ENCODE assay signal across 9 cellular contexts in genomic region chr1:146049866-146050651, GRCh38. TPM values are rescaled to one million over a fixed set of nuclear protein-coding genes. Genes with fewer than 3 reads are reported as not detected.
DNase-seq lines count a peak whose midpoint lies in the region; FAIRE-seq and TF ChIP-seq lines count a peak whose summit lies in the region.
"Not testable (repeated sequence)": the region's sequence is repeated elsewhere in the genome, so short reads cannot be mapped to it uniquely, and the experiment has no call there.
"Had no signal": no experiment of that assay in that cellular context is flagged by ENCODE, and none has a peak within 500 bp of the region (broad histone marks: within the 10 kb centered on the region; RNA-seq: fewer than 3 reads in every experiment).

No MANE protein-coding gene starts in this region.

- not testable (repeated sequence) for H3K36me3 ChIP-seq in A673 (ENCODE audit: insufficient read depth, low read length, poor library complexity, severe bottlenecking); OCI-LY7 (ENCODE audit: insufficient read depth, low read length); kidney (ENCODE audit: control insufficient read depth in 1 of 2, insufficient read depth in 2 of 2, low read length in 2 of 2); trophoblast cell (ENCODE audit: control insufficient read depth in 1 of 2, insufficient read depth in 2 of 2, low read length in 2 of 2)

- H3K36me3 Mint-ChIP-seq in activated CD4-positive, alpha-beta T cell treated with anti-CD3 and anti-CD28 coated beads, Interleukin-2, amount 10 ng/mL, durations not matched to agents 24 days and 14 days (ENCODE audit: low read depth); MCF 10A (ENCODE audit: insufficient read depth, unreplicated experiment); mesothelial cell of epicardium: not testable (repeated sequence)

- H3K4ac ChIP-seq in trophoblast cell (ENCODE audit: low read depth, low read length), result not testable (repeated sequence)

- not testable (repeated sequence) for H3K14ac ChIP-seq in trophoblast cell (ENCODE audit: low read length)

- not testable (repeated sequence) for H2AFZ ChIP-seq in OCI-LY7 (ENCODE audit: low read length); trophoblast cell (ENCODE audit: insufficient read depth, low read length, poor library complexity)

- H2BK12ac ChIP-seq in trophoblast cell (ENCODE audit: low read length), result not testable (repeated sequence)

- not testable (repeated sequence) for H3K9me3 Mint-ChIP-seq in activated CD4-positive, alpha-beta T cell treated with anti-CD3 and anti-CD28 coated beads, Interleukin-2, amount 10 ng/mL, durations not matched to agents 24 days and 14 days; MCF 10A (ENCODE audit: unreplicated experiment); mesothelial cell of epicardium

- H2AK5ac ChIP-seq in trophoblast cell (ENCODE audit: low read length), result not testable (repeated sequence)

- H3K4me3 ChIP-seq in A673 (ENCODE audit: low read depth, low read length, poor library complexity, severe bottlenecking); OCI-LY7 (ENCODE audit: low read depth, low read length, poor library complexity, severe bottlenecking); kidney (ENCODE audit: low read length in 2 of 2); trophoblast cell (ENCODE audit: low read depth, low read length): not testable (repeated sequence)

- peaks cover 21% of the 10 kb centered on the region for H3K4me1 Mint-ChIP-seq in activated CD4-positive, alpha-beta T cell treated with anti-CD3 and anti-CD28 coated beads, Interleukin-2, amount 10 ng/mL, durations not matched to agents 24 days and 14 days
- peaks cover 11% of the 10 kb centered on the region for H3K4me1 Mint-ChIP-seq in MCF 10A (ENCODE audit: insufficient read depth, unreplicated experiment)
- not testable (repeated sequence) for H3K4me1 Mint-ChIP-seq in mesothelial cell of epicardium

- H3K18ac ChIP-seq in trophoblast cell (ENCODE audit: low read length), result not testable (repeated sequence)

- not testable (repeated sequence) for H2BK5ac ChIP-seq in trophoblast cell (ENCODE audit: low read depth, low read length, poor library complexity)

- not testable (repeated sequence) for H4K20me1 ChIP-seq in OCI-LY7 (ENCODE audit: insufficient read depth, low read length)

- H4K91ac ChIP-seq in trophoblast cell (ENCODE audit: low read depth, low read length), result peak overlapping the region; percentile 24

- H3K4me1 ChIP-seq in A673 (ENCODE audit: insufficient read depth, low read length, poor library complexity, severe bottlenecking); OCI-LY7 (ENCODE audit: insufficient read depth, low read length, poor library complexity, severe bottlenecking); kidney (ENCODE audit: control insufficient read depth in 1 of 2, insufficient read depth in 1 of 2, low read depth in 1 of 2, low read length in 2 of 2); trophoblast cell (ENCODE audit: control insufficient read depth in 1 of 2, insufficient read depth in 2 of 2, low read length in 2 of 2): not testable (repeated sequence)

- not testable (repeated sequence) for H3K27me3 Mint-ChIP-seq in activated CD4-positive, alpha-beta T cell treated with anti-CD3 and anti-CD28 coated beads, Interleukin-2, amount 10 ng/mL, durations not matched to agents 24 days and 14 days; MCF 10A (ENCODE audit: insufficient read depth, unreplicated experiment); mesothelial cell of epicardium (ENCODE audit: low read depth)

- DNase-seq in A673 (ENCODE audit: low spot score); OCI-LY7 (ENCODE audit: low spot score); MCF 10A (ENCODE audit: unreplicated experiment); mesothelial cell of epicardium (ENCODE audit: low spot score in 2 of 2, unreplicated experiment in 2 of 2); trophoblast cell: not testable (repeated sequence)
- DNase-seq in DMS53 (lab: John Stamatoyannopoulos, UW) (peak; percentile 42), kidney (peak; percentile 57)
- peak; percentile 56 for DNase-seq in activated CD4-positive, alpha-beta T cell treated with anti-CD3 and anti-CD28 coated beads, Interleukin-2, amount 10 ng/mL, durations not matched to agents 24 days and 14 days

- peak overlapping the region; percentile 4 for H3K4me3 Mint-ChIP-seq in activated CD4-positive, alpha-beta T cell treated with anti-CD3 and anti-CD28 coated beads, Interleukin-2, amount 10 ng/mL, durations not matched to agents 24 days and 14 days
- H3K4me3 Mint-ChIP-seq in MCF 10A (ENCODE audit: unreplicated experiment), result peak overlapping the region; percentile 11
- not testable (repeated sequence) for H3K4me3 Mint-ChIP-seq in mesothelial cell of epicardium

- TF ChIP-seq CTCF in A673 (conservative IDR thresholded peaks at IDR 0.05; ENCODE audit: low read depth, low read length); OCI-LY7 (conservative IDR thresholded peaks at IDR 0.05; ENCODE audit: low read length); MCF 10A (IDR thresholded peaks at IDR 0.05; ENCODE audit: unreplicated experiment); kidney (IDR thresholded peaks at IDR 0.05; ENCODE audit: borderline replicate concordance, extremely low read depth, insufficient read depth); mesothelial cell of epicardium (IDR thresholded peaks at IDR 0.05; ENCODE audit: unreplicated experiment): not testable (repeated sequence)

- H3K27ac ChIP-seq in A673 (ENCODE audit: low read depth, low read length, poor library complexity, severe bottlenecking) (peak overlapping the region; percentile 5), kidney (ENCODE audit: low read depth in 2 of 2, low read length in 2 of 2) (peak overlapping the region in 1 of 2 donors; percentile 60)
- H3K27ac ChIP-seq in OCI-LY7 (ENCODE audit: low read depth, low read length, poor library complexity, severe bottlenecking); trophoblast cell (ENCODE audit: low read depth, low read length): not testable (repeated sequence)

- not testable (repeated sequence) for BruUV-seq in A673 (replicated peaks; lab: Mats Ljungman, UMichigan); OCI-LY7 (replicated peaks; lab: Mats Ljungman, UMichigan); MCF 10A (replicated peaks; lab: Mats Ljungman, UMichigan)

- H3K27me3 ChIP-seq in A673 (replicated peaks; ENCODE audit: insufficient read depth, low read depth, low read length, poor library complexity); trophoblast cell (ENCODE audit: insufficient read depth, low read length): not testable (repeated sequence)

- H3K4me2 ChIP-seq in OCI-LY7 (ENCODE audit: low read length), result peak overlapping the region; percentile 89; the same call in 1 of the 2 replicates
- not testable (repeated sequence) for H3K4me2 ChIP-seq in trophoblast cell (ENCODE audit: low read length)

- whole genome bisulfite sequencing in trophoblast cell (ENCODE audit: extremely low coverage, insufficient coverage, insufficient read length), result no CpG with 5 or more reads among the region's 12 CpGs

- H4K12ac ChIP-seq in trophoblast cell (ENCODE audit: low read depth, low read length), result not testable (repeated sequence)

- not testable (repeated sequence) for H3K79me1 ChIP-seq in trophoblast cell (ENCODE audit: low read length)

- H3K27ac Mint-ChIP-seq in activated CD4-positive, alpha-beta T cell treated with anti-CD3 and anti-CD28 coated beads, Interleukin-2, amount 10 ng/mL, durations not matched to agents 24 days and 14 days; MCF 10A (ENCODE audit: low read depth, unreplicated experiment): not testable (repeated sequence)
- peak overlapping the region; percentile 57 for H3K27ac Mint-ChIP-seq in mesothelial cell of epicardium

- not testable (repeated sequence) for FAIRE-seq in kidney (lab: Jason Lieb, UNC)

- not testable (repeated sequence) for H3K23ac ChIP-seq in trophoblast cell (ENCODE audit: low read length)

- H4K8ac ChIP-seq in trophoblast cell (ENCODE audit: low read depth, low read length), result not testable (repeated sequence)

- not testable (repeated sequence) for H2BK120ac ChIP-seq in trophoblast cell (ENCODE audit: insufficient read depth, low read length, poor library complexity)

- H3K79me2 ChIP-seq in OCI-LY7 (ENCODE audit: insufficient read depth, low read depth, low read length); trophoblast cell (ENCODE audit: control insufficient read depth, insufficient read depth, low read length, poor library complexity): not testable (repeated sequence)

- H3K9ac ChIP-seq in kidney (ENCODE audit: low read length in 2 of 2); trophoblast cell (ENCODE audit: low read length): not testable (repeated sequence)

- H3K9me3 ChIP-seq in A673 (ENCODE audit: low read depth, low read length, poor library complexity, severe bottlenecking); OCI-LY7 (ENCODE audit: low read length); kidney (ENCODE audit: control insufficient read depth in 1 of 2, low read length in 2 of 2); trophoblast cell (ENCODE audit: insufficient read depth, low read depth, low read length): not testable (repeated sequence)

- intact Hi-C loops in A673 (cut with micrococcal nuclease; ENCODE audit: unreplicated experiment); OCI-LY7 (cut with micrococcal nuclease; ENCODE audit: unreplicated experiment); MCF 10A (cut with micrococcal nuclease); kidney (cut with DNase I): not testable (repeated sequence)
- intact Hi-C loops in activated CD4-positive, alpha-beta T cell treated with anti-CD3 and anti-CD28 coated beads, Interleukin-2, amount 10 ng/mL, durations not matched to agents 24 days and 14 days (cut with micrococcal nuclease), result loop anchor here (5.0 kb wide), 1 partner anchor 88 kb away; the partner anchor contains the start of genes ANKRD34A and POLR3GL

- H3K9me2 ChIP-seq in OCI-LY7 (ENCODE audit: insufficient read depth, low read length), result not testable (repeated sequence)

- CTCF ChIA-PET in A673 (lab: Charles Lee); OCI-LY7 (lab: Charles Lee; ENCODE audit: unreplicated experiment): not testable (repeated sequence)
- CTCF ChIA-PET in MCF 10A (lab: Yijun Ruan, JAX), result interaction anchor here (0.7 to 2.1 kb wide), 4 partner anchors 11 to 17 kb away, joined by 3 to 12 read pairs (median 4); no protein-coding TSS in a partner anchor

- POLR2A ChIA-PET in A673 (lab: Charles Lee; ENCODE audit: low non-redundant PET), result not testable (repeated sequence)
- POLR2A ChIA-PET in OCI-LY7 (lab: Charles Lee) (interaction anchor here (0.7 to 4.0 kb wide), 2 partner anchors 13 to 221 kb away, joined by 3 to 82 read pairs; no protein-coding TSS in a partner anchor), MCF 10A (lab: Yijun Ruan, JAX) (interaction anchor here (7.0 kb wide), 1 partner anchor 11 kb away, joined by 173 read pairs; no protein-coding TSS in a partner anchor)

RNA-seq across cellular contexts. Expression of gene HJV, which starts 28.5 kb away (rescaled TPM):
- 0.24 and 0.31 TPM in 2 replicates for total RNA-seq in A673 (2021)
- not detected in 2 replicates for total RNA-seq in OCI-LY7 (2014; rRNA removed; shearing (Covaris generic))
- total RNA-seq in OCI-LY7 (2022), result not detected in 2 replicates
- not detected in 2 replicates for total RNA-seq in activated CD4-positive, alpha-beta T cell treated with anti-CD3 and anti-CD28 coated beads, Interleukin-2, amount 10 ng/mL, durations not matched to agents 24 days and 14 days
- total RNA-seq in MCF 10A (2022), result not detected in 2 replicates
- not detected for total RNA-seq in kidney
- polyA plus RNA-seq in kidney (ENCODE audit: insufficient read depth, low read depth, low replicate concordance), result 1.3 TPM
- not detected in 3 replicates for total RNA-seq in mesothelial cell of epicardium
- 0.01 and 0.03 TPM in 2 replicates for polyA plus RNA-seq in trophoblast cell (2013)
- total RNA-seq: GM23248 had no signal
- polyA plus RNA-seq: GM23248 had no signal

RNA-seq across cellular contexts. Expression of gene TXNIP, which starts 53.7 kb away (rescaled TPM):
- total RNA-seq in A673 (2021) (27.3 and 36.4 TPM in 2 replicates), OCI-LY7 (2022) (50.3 and 76.8 TPM in 2 replicates), MCF 10A (2022) (576 and 599 TPM in 2 replicates), kidney (1,197 TPM), mesothelial cell of epicardium (125 to 129 TPM (median 129 TPM) in 3 replicates)
- total RNA-seq in OCI-LY7 (2014; rRNA removed; shearing (Covaris generic)), result 99.9 and 144 TPM in 2 replicates
- 83.4 and 85.2 TPM in 2 replicates for total RNA-seq in activated CD4-positive, alpha-beta T cell treated with anti-CD3 and anti-CD28 coated beads, Interleukin-2, amount 10 ng/mL, durations not matched to agents 24 days and 14 days
- 356 TPM for polyA plus RNA-seq in kidney (ENCODE audit: insufficient read depth, low read depth, low replicate concordance)
- polyA plus RNA-seq in trophoblast cell (2013), result 15.9 and 17.2 TPM in 2 replicates
